In genomic region chr22:20380486-20380885, GRCh38 we compare ENCODE assay signal across 16 cellular contexts.
"Had no signal": no experiment of that assay in that cellular context is flagged by ENCODE, and none has a peak within 500 bp of the region (broad histone marks: within the 10 kb centered on the region; RNA-seq: fewer than 3 reads in every experiment).

No MANE protein-coding gene starts in this region.

- H3K9ac ChIP-seq: parathyroid adenoma had no signal

- H3K4me1 ChIP-seq: heart left ventricle, parathyroid adenoma, uterus had no signal

- H3K79me2 ChIP-seq: parathyroid adenoma had no signal

- H3K27me3 ChIP-seq: uterus had no signal

- H3K4me3 ChIP-seq: heart left ventricle, uterus had no signal

- H3K9me3 Mint-ChIP-seq: activated naive CD8-positive, alpha-beta T cell treated with anti-CD3 and anti-CD28 coated beads, Interleukin-2, amount 10 ng/mL, durations not matched to agents 7 days and 5 days; brain; naive thymus-derived CD8-positive, alpha-beta T cell had no signal

- DNase-seq: activated CD4-positive, alpha-beta T cell treated with anti-CD3 and anti-CD28 coated beads, Interleukin-2, amount 50 U/mL, for 4 hours; activated CD4-positive, CD25-positive, alpha-beta regulatory T cell treated with anti-CD3 and anti-CD28 coated beads, Interleukin-2, amount 50 U/mL, for 72 hours; activated naive CD4-positive, alpha-beta T cell; activated naive CD8-positive, alpha-beta T cell treated with anti-CD3 and anti-CD28 coated beads, Interleukin-2, amount 10 ng/mL, durations not matched to agents 7 days and 5 days; activated T-cell treated with anti-CD3 and anti-CD28 coated beads for 4 hours; cerebellar nuclear complex; effector CD8-positive, alpha-beta T cell; heart left ventricle; left colon; naive thymus-derived CD8-positive, alpha-beta T cell; stimulated activated CD4-positive, alpha-beta T cell treated with anti-CD3 and anti-CD28 coated beads, Interleukin-12 subunit alpha, Interleukin-12 subunit beta, amount 100 ng/mL, for 4 hours; stimulated activated CD4-positive, alpha-beta T cell treated with anti-CD3 and anti-CD28 coated beads, Interleukin-2, amount 100 ng/mL, for 24 hours; T-helper 9 cell; uterus had no signal

- H3K4me3 Mint-ChIP-seq: activated naive CD8-positive, alpha-beta T cell treated with anti-CD3 and anti-CD28 coated beads, Interleukin-2, amount 10 ng/mL, durations not matched to agents 7 days and 5 days; brain; naive thymus-derived CD8-positive, alpha-beta T cell had no signal

- H3K36me3 Mint-ChIP-seq: activated naive CD8-positive, alpha-beta T cell treated with anti-CD3 and anti-CD28 coated beads, Interleukin-2, amount 10 ng/mL, durations not matched to agents 7 days and 5 days; brain; naive thymus-derived CD8-positive, alpha-beta T cell had no signal

- H3K27ac Mint-ChIP-seq: activated naive CD8-positive, alpha-beta T cell treated with anti-CD3 and anti-CD28 coated beads, Interleukin-2, amount 10 ng/mL, durations not matched to agents 7 days and 5 days; brain had no signal

- H3K4me1 Mint-ChIP-seq: activated naive CD8-positive, alpha-beta T cell treated with anti-CD3 and anti-CD28 coated beads, Interleukin-2, amount 10 ng/mL, durations not matched to agents 7 days and 5 days; brain; naive thymus-derived CD8-positive, alpha-beta T cell had no signal

- H2AFZ ChIP-seq: parathyroid adenoma had no signal

- H3K27ac ChIP-seq: heart left ventricle, parathyroid adenoma, uterus had no signal

- H3K9me3 ChIP-seq: heart left ventricle, uterus had no signal

- ATAC-seq: heart left ventricle; left colon; naive thymus-derived CD8-positive, alpha-beta T cell had no signal

- H3K36me3 ChIP-seq: heart left ventricle, uterus had no signal
